20 cellular contexts compared by ENCODE assay signal in the genomic region with DNA sequence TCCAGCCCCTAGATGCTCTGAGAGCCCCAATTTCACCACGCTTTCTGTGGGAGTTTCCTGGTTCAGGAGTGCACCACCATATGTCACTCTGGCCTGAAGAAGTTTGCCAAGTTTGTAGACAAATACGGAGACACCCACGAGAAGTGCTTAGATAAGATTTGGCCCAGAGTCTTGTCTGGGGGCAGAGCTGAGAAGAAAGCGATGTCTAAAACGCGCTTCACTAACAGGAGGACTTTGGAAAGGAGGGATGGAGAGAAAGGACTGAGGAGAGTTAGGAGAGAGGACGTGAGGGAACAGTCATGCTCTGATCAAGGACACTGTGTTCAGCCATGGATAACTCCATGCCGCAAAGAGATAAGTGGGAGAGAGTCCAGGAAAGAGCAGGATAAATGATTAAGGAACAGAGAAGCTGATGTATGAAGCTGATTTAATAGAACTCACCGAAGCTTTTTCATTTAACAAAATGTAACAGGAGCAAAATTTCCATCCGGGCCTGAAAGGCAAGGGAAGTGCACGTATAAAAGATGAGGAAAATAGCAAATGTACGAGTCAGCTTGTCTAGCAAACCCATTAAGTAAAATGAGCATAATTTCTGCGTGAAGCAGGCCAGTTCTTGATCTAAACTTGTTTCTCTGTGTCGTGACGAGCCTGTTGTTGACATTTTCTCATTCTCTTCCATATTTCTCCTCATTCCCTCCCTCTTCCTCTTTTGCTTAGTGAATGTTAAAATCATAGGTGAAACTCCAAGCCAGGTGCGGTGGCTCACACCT. TPM values are rescaled to one million over a fixed set of nuclear protein-coding genes. Genes with fewer than 3 reads are reported as not detected.
DNase-seq lines count a peak whose midpoint lies in the region; ATAC-seq and TF ChIP-seq lines count a peak whose summit lies in the region.
"Had no signal": no experiment of that assay in that cellular context is flagged by ENCODE, and none has a peak within 500 bp of the region (broad histone marks: within the 10 kb centered on the region; RNA-seq: fewer than 3 reads in every experiment).

No MANE protein-coding gene starts in this region.

- TF ChIP-seq CTCF in HEK293 (tag by site-specific recombination; IDR thresholded peaks at IDR 0.05) (no peak), heart right ventricle (IDR thresholded peaks at IDR 0.05) (no peak), omental fat pad (IDR thresholded peaks at IDR 0.05) (no peak)

- peak; percentile 26 to 93 (median 75) for ATAC-seq in heart right ventricle
- ATAC-seq in omental fat pad (ENCODE audit: low FRiP score) = peak; percentile 45
- no peak for ATAC-seq in stimulated activated naive CD8-positive, alpha-beta T cell treated with anti-CD3 and anti-CD28 coated beads, Interleukin-15, Interleukin-2, amounts not matched to agents 100 U/mL and 50 U/mL, for 24 hours
- no peak for ATAC-seq in left lobe of liver
- ATAC-seq in GM21717 (IDR thresholded peaks at IDR 0.05; ENCODE audit: unreplicated experiment) = no peak
- ATAC-seq: body of pancreas, mucosa of descending colon had no signal

- POLR2A ChIA-PET in HEK293 (lab: Yijun Ruan, JAX) = no interaction called here

- H3K4me1 ChIP-seq in HEK293 (ENCODE audit: control insufficient read depth, insufficient read depth, low read length) (no peaks in the 10 kb centered on the region), heart right ventricle (peaks cover 0 to 22% (median 12%) of the 10 kb centered on the region in 9 donors)
- H3K4me1 ChIP-seq: body of pancreas had no signal

- 35 to 40% methylated on average over 16 of the region's 16 CpGs for WGBS in heart right ventricle, 2 donors

- intact Hi-C loops in heart right ventricle (cut with DNase I) = loop anchor here in 2 of 10 donors (5.0 to 10.0 kb wide), 2 partner anchors 65 to 72 kb away; partner anchors contain the start of gene PCNX1 (in 1 of the 2)

- no peaks in the 10 kb centered on the region for H3K27me3 ChIP-seq in heart right ventricle
- H3K27me3 ChIP-seq: body of pancreas had no signal

- CTCF ChIA-PET in HEK293 (lab: Yijun Ruan, JAX) = interaction anchor here (0.8 to 1.2 kb wide), 4 partner anchors 13 to 489 kb away, joined by 3 to 6 read pairs (median 4); no protein-coding TSS in a partner anchor

- no peaks in the 10 kb centered on the region for H3K36me3 ChIP-seq in HEK293 (ENCODE audit: control insufficient read depth in 2 of 2, insufficient read depth in 1 of 2, low read length in 2 of 2)
- no peaks in the 10 kb centered on the region for H3K36me3 ChIP-seq in heart right ventricle

- H3K9me3 ChIP-seq in HEK293 (ENCODE audit: control insufficient read depth, insufficient read depth, low read depth, low read length) = no peaks in the 10 kb centered on the region
- H3K9me3 ChIP-seq in heart right ventricle = peaks cover 0 to 8% (median 0%) of the 10 kb centered on the region in 11 donors
- H3K9me3 ChIP-seq: body of pancreas, mucosa of descending colon had no signal

- H3K4me3 ChIP-seq in HEK293 (ENCODE audit: low read depth, low read length) (no peak overlapping the region), heart right ventricle (peak overlapping the region in 1 of 10 donors; percentile 6)
- H3K4me3 ChIP-seq: body of pancreas, mucosa of descending colon had no signal

- peak; percentile 87 for DNase-seq in amniotic epithelial cell (ENCODE audit: low read depth)
- no peak for DNase-seq in heart right ventricle
- DNase-seq in omental fat pad (ENCODE audit: low spot score) = no peak
- no peak for DNase-seq in stimulated activated naive CD8-positive, alpha-beta T cell treated with anti-CD3 and anti-CD28 coated beads, Interleukin-15, Interleukin-2, amounts not matched to agents 100 U/mL and 50 U/mL, for 24 hours
- DNase-seq in left lobe of liver (ENCODE audit: low spot score) = no peak
- no peak for DNase-seq in NCI-H1694 (lab: John Stamatoyannopoulos, UW)
- DNase-seq: activated CD4-positive, alpha-beta T cell treated with anti-CD3 and anti-CD28 coated beads for 48 hours; activated CD8-positive, alpha-beta memory T cell treated with anti-CD3 and anti-CD28 coated beads, Interleukin-2, amount 50 U/mL, for 4 hours; activated naive CD4-positive, alpha-beta T cell; body of pancreas; COR-L47; dermis blood vessel endothelial cell; kidney glomerular epithelial cell; mucosa of descending colon; NCI-H2029; NCI-H524 treated with DMSO at 0.1 percent for 48 hours; stimulated activated CD4-positive, alpha-beta T cell treated with anti-CD3 and anti-CD28 coated beads, Interleukin-4, amount 100 ng/mL, for 24 hours; substantia nigra had no signal

- H3K27ac ChIP-seq in HEK293 (ENCODE audit: extremely low read depth, low read depth, low read length) (no peak overlapping the region), heart right ventricle (peak overlapping the region in 5 of 10 donors; percentile 14 to 54 (median 24))
- H3K27ac ChIP-seq: body of pancreas had no signal

TF ChIP-seq in HEK293, 187 proteins besides CTCF, POLR2A, EP300 and RAD21:
- TF ChIP-seq ZFHX2 (tag by site-specific recombination; conservative IDR thresholded peaks at IDR 0.05) = peak; percentile 21; the same call in 1 of the 2 replicates
- no peak for TF ChIP-seq INSM2 (tag by site-specific recombination; IDR thresholded peaks at IDR 0.05)

RNA-seq across cellular contexts. Expression of gene MAP3K9, which starts 23.4 kb away (rescaled TPM):
- total RNA-seq in heart right ventricle = 1 to 10 TPM in 8 of 10 donors, under 1 TPM in 2; 0.96 to 2.4 (median 1.5) TPM
- under 1 TPM; 0.37 to 0.67 TPM for polyA plus RNA-seq in heart right ventricle
- 1 to 10 TPM in 2 of 4 donors, under 1 TPM in 2; 0.32 to 5.8 (median 1.1) TPM for total RNA-seq in omental fat pad
- total RNA-seq in left lobe of liver = 3.1 TPM

Comparison
In these comparisons a context has a peak if more than half of its experiments do, and no peak if none do; other contexts are left out.
1. ATAC-seq: peak in heart right ventricle (8 of 8) and omental fat pad (single experiment); none in stimulated activated naive CD8-positive, alpha-beta T cell treated with anti-CD3 and anti-CD28 coated beads, Interleukin-15, Interleukin-2, amounts not matched to agents 100 U/mL and 50 U/mL, for 24 hours (single experiment), left lobe of liver (single experiment) and GM21717 (single experiment).